ENCODE assay signal across 11 cellular contexts in genomic region chr16:87897563-87898505, GRCh38. TPM values are rescaled to one million over a fixed set of nuclear protein-coding genes. Genes with fewer than 3 reads are reported as not detected.
A peak's percentile ranks its signal among the peaks of the same experiment; 100 is the strongest.
DNase-seq lines count a peak whose midpoint lies in the region; ATAC-seq, FAIRE-seq and TF ChIP-seq lines count a peak whose summit lies in the region.
"Had no signal": no experiment of that assay in that cellular context is flagged by ENCODE, and none has a peak within 500 bp of the region (broad histone marks: within the 10 kb centered on the region; RNA-seq: fewer than 3 reads in every experiment).

No MANE protein-coding gene starts in this region.

- DNase-seq in HepG2 (ENCODE audit: low spot score) (no peak), right lobe of liver (no peak), small intestine (peak; percentile 27), thyroid gland (no peak)
- DNase-seq in activated effector memory CD4-positive, alpha-beta T cell treated with Interleukin-2 at 50 U/mL for 16 hours, result peak; percentile 44
- DNase-seq: kidney glomerular epithelial cell had no signal

- no peak overlapping the region for H3K9ac ChIP-seq in HepG2 (ENCODE audit: insufficient read depth, low read depth, low read length)

- WGBS in HepG2 (ENCODE audit: low lambda C conversion rate), result 96% methylated on average over 18 of the region's 19 CpGs
- WGBS in right lobe of liver (ENCODE audit: insufficient coverage, low coverage, low lambda C conversion rate, missing lambda C conversion rate), result 47% methylated on average over 5 of the region's 19 CpGs
- 65 to 72% (median 66%) methylated on average over 19 of the region's 19 CpGs for WGBS in small intestine, 3 donors
- WGBS in gastroesophageal sphincter (ENCODE audit: low coverage in 1 of 2), 2 donors, result 58 to 60% methylated on average over 4 to 5 of the region's 19 CpGs
- 75 to 78% methylated on average over 9 to 18 of the region's 19 CpGs for WGBS in thyroid gland, 2 donors

- H3K27me3 ChIP-seq in HepG2 (ENCODE audit: control insufficient read depth in 1 of 2, insufficient read depth in 2 of 2, low read length in 2 of 2), result no peaks in the 10 kb centered on the region
- H3K27me3 ChIP-seq in right lobe of liver, result no peaks in the 10 kb centered on the region
- no peaks in the 10 kb centered on the region for H3K27me3 ChIP-seq in small intestine (ENCODE audit: control insufficient read depth in 2 of 2, insufficient read depth in 2 of 2, low read length in 2 of 2)
- peaks cover 6% of the 10 kb centered on the region for H3K27me3 ChIP-seq in gastroesophageal sphincter
- no peaks in the 10 kb centered on the region for H3K27me3 ChIP-seq in thyroid gland
- H3K27me3 ChIP-seq: right atrium auricular region had no signal

- CTCF ChIA-PET in HepG2 (lab: Yijun Ruan, JAX; ENCODE audit: low intra/inter-chr PET ratio, low total read pairs), result no interaction called here

- no peak for TF ChIP-seq RAD21 in HepG2 (CRISPR knock-in tag; IDR thresholded peaks at IDR 0.05)

- TF ChIP-seq CTCF in HepG2 (CRISPR knock-in tag; IDR thresholded peaks at IDR 0.05) (no peak), right lobe of liver (IDR thresholded peaks at IDR 0.05) (no peak), gastroesophageal sphincter (IDR thresholded peaks at IDR 0.05) (no peak), thyroid gland (IDR thresholded peaks at IDR 0.05) (no peak)

- H4K20me1 ChIP-seq in HepG2 (ENCODE audit: insufficient read depth, low read length), result no peaks in the 10 kb centered on the region

- no peak for TF ChIP-seq EP300 in HepG2 (IDR thresholded peaks at IDR 0.05; ENCODE audit: low read depth in 2 of 2, low read length in 2 of 2)
- no peak for TF ChIP-seq EP300 in HepG2 (CRISPR knock-in tag; IDR thresholded peaks at IDR 0.05; ENCODE audit: borderline replicate concordance)
- no peak for TF ChIP-seq EP300 in gastroesophageal sphincter (IDR thresholded peaks at IDR 0.05)

- no peak overlapping the region for H2AFZ ChIP-seq in HepG2 (ENCODE audit: low read length)

- no peaks in the 10 kb centered on the region for H3K79me2 ChIP-seq in HepG2 (ENCODE audit: insufficient read depth, low read length)

- TF ChIP-seq POLR2A in HepG2 (IDR thresholded peaks at IDR 0.05; ENCODE audit: insufficient read depth in 1 of 2, low read depth in 2 of 2, low read length in 2 of 2) (no peak), right lobe of liver (IDR thresholded peaks at IDR 0.05) (no peak), gastroesophageal sphincter (IDR thresholded peaks at IDR 0.05) (no peak), thyroid gland (IDR thresholded peaks at IDR 0.05) (no peak)

- ATAC-seq in HepG2 (peak; percentile 21), right lobe of liver (no peak), HG03108 (IDR thresholded peaks at IDR 0.05; ENCODE audit: unreplicated experiment) (no peak), gastroesophageal sphincter (no peak), GM18511 (IDR thresholded peaks at IDR 0.05; ENCODE audit: unreplicated experiment) (no peak)

- no peak for FAIRE-seq in HepG2 (lab: Jason Lieb, UNC)
- FAIRE-seq in small intestine (lab: Jason Lieb, UNC), result no peak
- FAIRE-seq: A204.1 had no signal

- no peak overlapping the region for H3K4me2 ChIP-seq in HepG2 (ENCODE audit: low read depth, low read length)

- H3K4me3 ChIP-seq in HepG2 (replicated peaks in 1 of 3; ENCODE audit: insufficient read depth in 1 of 3, low read depth in 2 of 3, low read length in 3 of 3), result no peak overlapping the region
- H3K4me3 ChIP-seq in right lobe of liver, result no peak overlapping the region
- H3K4me3 ChIP-seq in small intestine (ENCODE audit: low read depth in 1 of 2, low read length in 2 of 2), result no peak overlapping the region
- H3K4me3 ChIP-seq in gastroesophageal sphincter, result no peak overlapping the region
- H3K4me3 ChIP-seq in thyroid gland (replicated peaks in 1 of 3), result no peak overlapping the region
- H3K4me3 ChIP-seq: right atrium auricular region had no signal

- H3K36me3 ChIP-seq in HepG2 (replicated peaks in 1 of 2; ENCODE audit: control insufficient read depth in 1 of 2, insufficient read depth in 2 of 2, low read length in 2 of 2) (peaks cover 16 to 42% of the 10 kb centered on the region in 2 experiments; a peak in 4 of 5 replicates), right lobe of liver (peaks cover 0 to 14% (median 0%) of the 10 kb centered on the region in 4 donors), small intestine (ENCODE audit: control insufficient read depth in 2 of 2, insufficient read depth in 2 of 2, low read length in 2 of 2) (no peaks in the 10 kb centered on the region), gastroesophageal sphincter (no peaks in the 10 kb centered on the region), thyroid gland (no peaks in the 10 kb centered on the region)
- H3K36me3 ChIP-seq: right atrium auricular region had no signal

- H3K4me1 ChIP-seq in HepG2 (ENCODE audit: insufficient read depth, low read length) (no peaks in the 10 kb centered on the region), right lobe of liver (peaks cover 0 to 10% (median 0%) of the 10 kb centered on the region in 4 donors), small intestine (ENCODE audit: control insufficient read depth in 2 of 2, insufficient read depth in 1 of 2, low read depth in 1 of 2, low read length in 1 of 2) (no peaks in the 10 kb centered on the region), gastroesophageal sphincter (peaks cover 0 to 19% (median 0%) of the 10 kb centered on the region in 3 donors), thyroid gland (peaks cover 0 to 5% of the 10 kb centered on the region in 2 donors)

- in situ Hi-C loops in HepG2 (cut with HindIII; ENCODE audit: extremely low pct_ligation_motif_present, low pct_unique_long_range_greater_than_20kb), result no loop called here

- intact Hi-C loops in HepG2 (cut with micrococcal nuclease; ENCODE audit: unreplicated experiment), result no loop called here
- intact Hi-C loops in right lobe of liver (cut with DNase I), result no loop called here
- intact Hi-C loops in thyroid gland (cut with DNase I), result no loop called here

- BruUV-seq in HepG2 (replicated peaks; lab: Mats Ljungman, UMichigan), result TSS peak; percentile 25

- no peak overlapping the region for H3K27ac ChIP-seq in HepG2 (ENCODE audit: extremely low read length, insufficient read depth, low read length)
- H3K27ac ChIP-seq in right lobe of liver, result no peak overlapping the region
- peak overlapping the region in 1 of 2 donors; percentile 12 for H3K27ac ChIP-seq in small intestine (ENCODE audit: low read depth in 1 of 2, low read length in 1 of 2)
- no peak overlapping the region for H3K27ac ChIP-seq in gastroesophageal sphincter
- no peak overlapping the region for H3K27ac ChIP-seq in thyroid gland
- H3K27ac ChIP-seq: right atrium auricular region had no signal

- POLR2A ChIA-PET in HepG2 (lab: Yijun Ruan, JAX), result no interaction called here

- H3K9me3 ChIP-seq in HepG2 (ENCODE audit: low read length), result no peaks in the 10 kb centered on the region
- H3K9me3 ChIP-seq in right lobe of liver, result no peaks in the 10 kb centered on the region
- H3K9me3 ChIP-seq in small intestine (ENCODE audit: control insufficient read depth, low read depth), result no peaks in the 10 kb centered on the region
- no peaks in the 10 kb centered on the region for H3K9me3 ChIP-seq in gastroesophageal sphincter
- no peaks in the 10 kb centered on the region for H3K9me3 ChIP-seq in thyroid gland
- H3K9me3 ChIP-seq: right atrium auricular region had no signal

RNA-seq across cellular contexts. Expression of gene SLC7A5, which starts 28.5 kb away (rescaled TPM):
- 84.4 and 155 TPM in 2 replicates for total RNA-seq in HepG2 (2016; rRNA removed; fragmentation: Illumina TruSeq; extraction: Trizol)
- 20.4 and 21.0 TPM in 2 replicates for total RNA-seq in HepG2 (2016; cell fraction: cytosol; rRNA removed; fragmentation: Illumina TruSeq; extraction: Trizol; ENCODE audit: low read depth)
- 65.4 and 165 TPM in 2 replicates for total RNA-seq in HepG2 (2016; cell fraction: insoluble cytoplasmic fraction; rRNA removed; fragmentation: Illumina TruSeq; extraction: Trizol)
- 76.8 and 82.0 TPM in 2 replicates for total RNA-seq in HepG2 (2016; cell fraction: membrane; rRNA removed; fragmentation: Illumina TruSeq; extraction: Trizol)
- total RNA-seq in HepG2 (2016; cell fraction: nucleus; rRNA removed; fragmentation: Illumina TruSeq; extraction: Trizol), result 144 and 171 TPM in 2 replicates
- polyA plus RNA-seq in HepG2 (2011; rRNA removed), result 79.6 and 84.0 TPM in 2 replicates
- 58.4 and 80.8 TPM in 2 replicates for polyA plus RNA-seq in HepG2 (2011; cell fraction: cytosol; rRNA removed)
- polyA plus RNA-seq in HepG2 (2011; cell fraction: nucleus; rRNA removed), result 118 and 147 TPM in 2 replicates
- 135 and 207 TPM in 2 replicates for polyA plus RNA-seq in HepG2 (2012)
- polyA plus RNA-seq in HepG2 (2016; cell fraction: cytosol; fragmentation: Illumina TruSeq; extraction: Trizol; ENCODE audit: low read depth), result 17.8 and 19.1 TPM in 2 replicates
- polyA plus RNA-seq in HepG2 (2016; cell fraction: insoluble cytoplasmic fraction; fragmentation: Illumina TruSeq; extraction: Trizol; ENCODE audit: low read depth), result 93.2 and 121 TPM in 2 replicates
- polyA plus RNA-seq in HepG2 (2016; cell fraction: membrane; fragmentation: Illumina TruSeq; extraction: Trizol; ENCODE audit: low read depth), result 56.5 and 59.3 TPM in 2 replicates
- 307 and 313 TPM in 2 replicates for polyA plus RNA-seq in HepG2 (2016; cell fraction: nucleus; fragmentation: Illumina TruSeq; extraction: Trizol; ENCODE audit: insufficient read depth, low read depth)
- polyA minus RNA-seq in HepG2 (2011; rRNA and poly(A)+ RNA removed; ENCODE audit: low replicate concordance), result 157 and 170 TPM in 2 replicates
- 88.7 and 88.8 TPM in 2 replicates for polyA minus RNA-seq in HepG2 (2011; cell fraction: cytosol; rRNA and poly(A)+ RNA removed)
- polyA minus RNA-seq in HepG2 (2011; cell fraction: nucleus; rRNA and poly(A)+ RNA removed), result 35.7 and 42.5 TPM in 2 replicates
- total RNA-seq in right lobe of liver, result 10 to 100 TPM in 5 of 6 experiments, 1 to 10 TPM in 1; 7.0 to 16.3 (median 12.4) TPM
- polyA plus RNA-seq in small intestine, result 10 to 100 TPM in 1 of 3 donors, 1 to 10 TPM in 2; 3.6 to 82.2 (median 4.1) TPM
- 10 to 100 TPM in 1 of 4 donors, 1 to 10 TPM in 3; 3.1 to 10.4 (median 6.0) TPM for total RNA-seq in gastroesophageal sphincter
- total RNA-seq in thyroid gland, result 1 to 10 TPM; 1.1 to 5.2 (median 2.2) TPM

RNA-seq across cellular contexts. Expression of gene CA5A, which starts 38.5 kb away (rescaled TPM):
- total RNA-seq in HepG2 (2016; rRNA removed; fragmentation: Illumina TruSeq; extraction: Trizol) (85.7 and 106 TPM in 2 replicates), right lobe of liver (10 to 100 TPM; 26.5 to 59.6 (median 30.2) TPM), gastroesophageal sphincter (not detected), thyroid gland (not detected)
- total RNA-seq in HepG2 (2016; cell fraction: cytosol; rRNA removed; fragmentation: Illumina TruSeq; extraction: Trizol; ENCODE audit: low read depth), result 32.7 and 37.9 TPM in 2 replicates
- 85.8 and 97.2 TPM in 2 replicates for total RNA-seq in HepG2 (2016; cell fraction: insoluble cytoplasmic fraction; rRNA removed; fragmentation: Illumina TruSeq; extraction: Trizol)
- total RNA-seq in HepG2 (2016; cell fraction: membrane; rRNA removed; fragmentation: Illumina TruSeq; extraction: Trizol), result 29.8 and 38.9 TPM in 2 replicates
- total RNA-seq in HepG2 (2016; cell fraction: nucleus; rRNA removed; fragmentation: Illumina TruSeq; extraction: Trizol), result 97.3 and 115 TPM in 2 replicates
- polyA plus RNA-seq in HepG2 (2011; rRNA removed) (66.8 and 70.0 TPM in 2 replicates), small intestine (not detected)
- 69.7 and 71.1 TPM in 2 replicates for polyA plus RNA-seq in HepG2 (2011; cell fraction: cytosol; rRNA removed)
- 186 and 199 TPM in 2 replicates for polyA plus RNA-seq in HepG2 (2011; cell fraction: nucleus; rRNA removed)
- polyA plus RNA-seq in HepG2 (2012), result 44.2 and 48.2 TPM in 2 replicates
- 21.5 and 23.0 TPM in 2 replicates for polyA plus RNA-seq in HepG2 (2016; cell fraction: cytosol; fragmentation: Illumina TruSeq; extraction: Trizol; ENCODE audit: low read depth)
- polyA plus RNA-seq in HepG2 (2016; cell fraction: insoluble cytoplasmic fraction; fragmentation: Illumina TruSeq; extraction: Trizol; ENCODE audit: low read depth), result 68.8 and 71.9 TPM in 2 replicates
- polyA plus RNA-seq in HepG2 (2016; cell fraction: membrane; fragmentation: Illumina TruSeq; extraction: Trizol; ENCODE audit: low read depth), result 18.4 and 18.5 TPM in 2 replicates
- polyA plus RNA-seq in HepG2 (2016; cell fraction: nucleus; fragmentation: Illumina TruSeq; extraction: Trizol; ENCODE audit: insufficient read depth, low read depth), result 127 and 130 TPM in 2 replicates
- polyA minus RNA-seq in HepG2 (2011; rRNA and poly(A)+ RNA removed; ENCODE audit: low replicate concordance), result 132 TPM in 1 of 2 replicates, not detected in the other
- polyA minus RNA-seq in HepG2 (2011; cell fraction: cytosol; rRNA and poly(A)+ RNA removed), result 12.6 and 15.9 TPM in 2 replicates
- polyA minus RNA-seq in HepG2 (2011; cell fraction: nucleus; rRNA and poly(A)+ RNA removed), result 114 and 132 TPM in 2 replicates
- total RNA-seq: right atrium auricular region had no signal

RNA-seq across cellular contexts. Expression of gene BANP, which starts 53.4 kb away (rescaled TPM):
- total RNA-seq in HepG2 (2016; rRNA removed; fragmentation: Illumina TruSeq; extraction: Trizol) (13.0 and 20.2 TPM in 2 replicates), right lobe of liver (10 to 100 TPM; 11.2 to 20.7 (median 18.8) TPM), gastroesophageal sphincter (10 to 100 TPM; 17.1 to 33.1 (median 24.2) TPM), thyroid gland (10 to 100 TPM; 22.8 to 42.7 (median 29.8) TPM)
- 63.3 and 63.4 TPM in 2 replicates for total RNA-seq in HepG2 (2016; cell fraction: cytosol; rRNA removed; fragmentation: Illumina TruSeq; extraction: Trizol; ENCODE audit: low read depth)
- total RNA-seq in HepG2 (2016; cell fraction: insoluble cytoplasmic fraction; rRNA removed; fragmentation: Illumina TruSeq; extraction: Trizol), result 11.2 and 21.0 TPM in 2 replicates
- total RNA-seq in HepG2 (2016; cell fraction: membrane; rRNA removed; fragmentation: Illumina TruSeq; extraction: Trizol), result 26.8 and 28.3 TPM in 2 replicates
- total RNA-seq in HepG2 (2016; cell fraction: nucleus; rRNA removed; fragmentation: Illumina TruSeq; extraction: Trizol), result 25.5 and 26.4 TPM in 2 replicates
- polyA plus RNA-seq in HepG2 (2011; rRNA removed) (23.8 and 24.6 TPM in 2 replicates), small intestine (10 to 100 TPM; 10.5 to 11.8 (median 11.3) TPM)
- 21.1 and 26.1 TPM in 2 replicates for polyA plus RNA-seq in HepG2 (2011; cell fraction: cytosol; rRNA removed)
- 58.9 and 72.7 TPM in 2 replicates for polyA plus RNA-seq in HepG2 (2011; cell fraction: nucleus; rRNA removed)
- 16.2 and 18.3 TPM in 2 replicates for polyA plus RNA-seq in HepG2 (2012)
- 6.1 and 6.3 TPM in 2 replicates for polyA plus RNA-seq in HepG2 (2016; cell fraction: cytosol; fragmentation: Illumina TruSeq; extraction: Trizol; ENCODE audit: low read depth)
- 10.3 and 13.0 TPM in 2 replicates for polyA plus RNA-seq in HepG2 (2016; cell fraction: insoluble cytoplasmic fraction; fragmentation: Illumina TruSeq; extraction: Trizol; ENCODE audit: low read depth)
- 7.4 and 8.4 TPM in 2 replicates for polyA plus RNA-seq in HepG2 (2016; cell fraction: membrane; fragmentation: Illumina TruSeq; extraction: Trizol; ENCODE audit: low read depth)
- 24.7 and 27.2 TPM in 2 replicates for polyA plus RNA-seq in HepG2 (2016; cell fraction: nucleus; fragmentation: Illumina TruSeq; extraction: Trizol; ENCODE audit: insufficient read depth, low read depth)
- 44.9 and 76.3 TPM in 2 replicates for polyA minus RNA-seq in HepG2 (2011; rRNA and poly(A)+ RNA removed; ENCODE audit: low replicate concordance)
- 24.6 and 25.1 TPM in 2 replicates for polyA minus RNA-seq in HepG2 (2011; cell fraction: cytosol; rRNA and poly(A)+ RNA removed)
- 76.5 and 78.6 TPM in 2 replicates for polyA minus RNA-seq in HepG2 (2011; cell fraction: nucleus; rRNA and poly(A)+ RNA removed)

Comparison
In these comparisons a context has a peak if more than half of its experiments do, and no peak if none do; other contexts are left out.
1. DNase-seq: peak in activated effector memory CD4-positive, alpha-beta T cell treated with Interleukin-2 at 50 U/mL for 16 hours (single experiment) and small intestine (single experiment); none in HepG2 (single experiment), right lobe of liver (0 of 3) and thyroid gland (0 of 2).
2. RNA of gene CA5A, which starts 38.5 kb away (total RNA-seq): 29.8 to 115 TPM in HepG2 and 26.5 to 59.6 TPM in right lobe of liver; not detected in gastroesophageal sphincter and not detected in thyroid gland; every median in the first group is over 10 times any median in the second.